Comparison of ENCODE assay signal across 8 cellular contexts in the genomic region with DNA sequence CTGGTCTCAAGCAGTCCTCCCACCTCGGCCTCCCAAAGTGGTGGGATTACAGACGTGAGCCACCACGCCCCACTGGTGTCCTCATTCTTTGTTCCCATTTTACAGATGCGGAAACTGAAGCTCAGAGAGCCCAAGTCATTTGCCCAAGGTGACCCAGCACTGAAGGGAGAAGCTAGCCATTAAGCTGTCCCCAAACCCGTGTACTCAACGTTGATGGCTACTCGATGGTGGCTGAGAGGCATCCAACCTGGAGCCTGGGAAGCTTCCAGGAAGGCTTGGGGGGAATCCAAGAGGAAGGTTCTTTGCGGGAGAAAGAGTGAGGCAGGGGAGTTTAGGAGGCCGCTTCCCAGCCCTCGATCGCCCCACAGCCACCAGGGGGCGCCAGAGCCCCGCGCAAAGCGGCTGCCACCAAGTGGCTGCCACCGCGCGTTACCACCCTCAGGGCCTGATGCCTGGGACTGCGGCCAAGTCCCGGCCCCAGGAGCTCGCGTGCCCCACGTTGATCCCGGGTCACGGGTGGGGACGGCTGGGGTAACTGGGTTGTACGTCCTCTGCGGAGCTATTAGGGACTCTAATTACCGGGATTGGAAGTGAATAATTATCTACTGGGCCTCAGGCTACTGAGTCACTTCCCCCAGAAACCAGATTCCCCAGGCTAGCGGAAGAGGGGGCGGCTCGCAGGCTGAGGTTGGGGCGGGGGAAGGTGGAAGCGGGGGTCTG. TPM values are rescaled to one million over a fixed set of nuclear protein-coding genes. Genes with fewer than 3 reads are reported as not detected.
A peak's percentile ranks its signal among the peaks of the same experiment; 100 is the strongest.
DNase-seq lines count a peak whose midpoint lies in the region; ATAC-seq, FAIRE-seq and TF ChIP-seq lines count a peak whose summit lies in the region.

No MANE protein-coding gene starts in this region.

- WGBS in ovary, 3 donors: 6 to 9% (median 9%) methylated on average over 30 to 34 of the region's 34 CpGs
- WGBS in testis, 2 donors: 14 to 20% methylated on average over 12 to 19 of the region's 34 CpGs

- no peaks in the 10 kb centered on the region for H3K9me2 ChIP-seq in Loucy (replicated peaks; ENCODE audit: low read depth, low read length)

- H3K9me3 ChIP-seq in Loucy (ENCODE audit: insufficient read depth, low read depth, low read length) (no peaks in the 10 kb centered on the region), ovary (no peaks in the 10 kb centered on the region), testis (no peaks in the 10 kb centered on the region)

- H3K4me1 ChIP-seq in Loucy (ENCODE audit: insufficient read depth, low read length, poor library complexity, severe bottlenecking) (peaks cover 6% of the 10 kb centered on the region), ovary (ENCODE audit: insufficient read depth) (peaks cover 3% of the 10 kb centered on the region), testis (peaks cover 6% of the 10 kb centered on the region)

- TF ChIP-seq CTCF in Loucy (conservative IDR thresholded peaks at IDR 0.05; ENCODE audit: low read length): peak; percentile 96
- peak; percentile 95 to 99 (median 98) for TF ChIP-seq CTCF in ovary (IDR thresholded peaks at IDR 0.05)
- TF ChIP-seq CTCF in testis (IDR thresholded peaks at IDR 0.05): peak; percentile 97 to 99 (median 98)

- H3K27ac ChIP-seq in ovary (no peak overlapping the region), testis (peak overlapping the region in 1 of 2 donors; percentile 24)

- H2AFZ ChIP-seq in Loucy (ENCODE audit: low read length): no peak overlapping the region

- H4K20me1 ChIP-seq in Loucy (ENCODE audit: insufficient read depth, low read length, poor library complexity, severe bottlenecking): no peaks in the 10 kb centered on the region

- intact Hi-C loops in ovary (cut with DNase I) (loop anchor here (2.0 to 10.0 kb wide), 5 partner anchors 54 to 288 kb away; a partner anchor contains a TSS), testis (cut with DNase I; ENCODE audit: low total_unique reads) (loop anchor here (5.0 kb wide), 1 partner anchor 50 kb away; no protein-coding TSS in a partner anchor)

- no peaks in the 10 kb centered on the region for H3K36me3 ChIP-seq in Loucy (ENCODE audit: insufficient read depth, low read length)
- no peaks in the 10 kb centered on the region for H3K36me3 ChIP-seq in ovary
- no peaks in the 10 kb centered on the region for H3K36me3 ChIP-seq in testis (ENCODE audit: low read depth, missing control alignments)

- no peak overlapping the region for H3K9ac ChIP-seq in Loucy (ENCODE audit: low read depth, low read length, poor library complexity, severe bottlenecking)

- peak overlapping the region; percentile 52 for H3K4me2 ChIP-seq in Loucy (ENCODE audit: low read depth, low read length, poor library complexity, severe bottlenecking)

- ATAC-seq in GM21515 (IDR thresholded peaks at IDR 0.05; ENCODE audit: unreplicated experiment): peak; percentile 81

- H3F3A ChIP-seq in Loucy (ENCODE audit: low read depth): no peaks in the 10 kb centered on the region

- peak; percentile 20 for TF ChIP-seq POLR2A in ovary (IDR thresholded peaks at IDR 0.05)
- TF ChIP-seq POLR2A in testis (IDR thresholded peaks at IDR 0.05): no peak

- FAIRE-seq in frontal cortex (lab: Jason Lieb, UNC): no peak

- no peaks in the 10 kb centered on the region for H3K79me2 ChIP-seq in Loucy (ENCODE audit: insufficient read depth, low read length)

- DNase-seq in COR-L47 (lab: John Stamatoyannopoulos, UW) (peak; percentile 78), SK-N-DZ (ENCODE audit: low spot score) (peak; percentile 77), frontal cortex (ENCODE audit: low spot score in 2 of 2) (peak; percentile 81 to 89), ovary (peak; percentile 73 to 89 (median 86)), testis (peak; percentile 86)
- DNase-seq in activated naive CD4-positive, alpha-beta T cell (lab: John Stamatoyannopoulos, UW): peak; percentile 76 to 90 (median 86)

- no peak overlapping the region for H3K4me3 ChIP-seq in Loucy (ENCODE audit: low read length, poor library complexity, severe bottlenecking)
- H3K4me3 ChIP-seq in ovary: no peak overlapping the region
- peak overlapping the region in 1 of 2 donors; percentile 44 for H3K4me3 ChIP-seq in testis

- no peak for TF ChIP-seq EP300 in ovary (IDR thresholded peaks at IDR 0.05)

- no peaks in the 10 kb centered on the region for H3K27me3 ChIP-seq in Loucy (ENCODE audit: insufficient read depth, low read length, poor library complexity, severe bottlenecking)
- no peaks in the 10 kb centered on the region for H3K27me3 ChIP-seq in ovary
- no peaks in the 10 kb centered on the region for H3K27me3 ChIP-seq in testis

RNA-seq across cellular contexts. Expression of a gene that starts 8.8 kb away (rescaled TPM):
- polyA plus RNA-seq in SK-N-DZ (2014; cell fraction: cytosol; rRNA removed): 2.7 and 4.7 TPM in 2 replicates
- 1.7 and 2.3 TPM in 2 replicates for polyA plus RNA-seq in SK-N-DZ (2014; cell fraction: nucleus; rRNA removed)
- 2.4 TPM for total RNA-seq in frontal cortex
- 10 to 100 TPM in 5 of 7 donors, 1 to 10 TPM in 2; 8.6 to 24.0 (median 14.3) TPM for total RNA-seq in ovary
- polyA plus RNA-seq in ovary: 10 to 100 TPM in 1 of 2 donors, 1 to 10 TPM in 1; 7.2 to 22.0 TPM
- 10 to 100 TPM; 36.9 to 38.1 TPM for total RNA-seq in testis
- 22.0 TPM for polyA plus RNA-seq in testis (ENCODE audit: insufficient read depth, low read depth, low replicate concordance)

RNA-seq across cellular contexts. Expression of a gene that starts 28.0 kb away (rescaled TPM):
- polyA plus RNA-seq in SK-N-DZ (2014; cell fraction: cytosol; rRNA removed): 21.3 and 30.7 TPM in 2 replicates
- 14.9 and 16.6 TPM in 2 replicates for polyA plus RNA-seq in SK-N-DZ (2014; cell fraction: nucleus; rRNA removed)
- total RNA-seq in frontal cortex (8.2 TPM), ovary (10 to 100 TPM in 5 of 7 donors, 1 to 10 TPM in 2; 7.6 to 26.5 (median 19.2) TPM), testis (10 to 100 TPM; 16.1 to 27.2 TPM)
- polyA plus RNA-seq in ovary (10 to 100 TPM in 1 of 2 donors, 1 to 10 TPM in 1; 1.8 to 18.6 TPM), testis (ENCODE audit: insufficient read depth, low read depth, low replicate concordance) (13.7 TPM)
